In genomic region chr7:69932034-69932628, GRCh38 we compare ENCODE assay signal across 8 cellular contexts.
DNase-seq lines count a peak whose midpoint lies in the region; ATAC-seq and TF ChIP-seq lines count a peak whose summit lies in the region.

No MANE protein-coding gene starts in this region.

- CTCF ChIA-PET in activated CD4-positive, alpha-beta T cell treated with anti-CD3 and anti-CD28 coated beads, Interleukin-2, amount 10 ng/mL, durations not matched to agents 7 days and 5 days (lab: Charles Lee) = no interaction called here

- H3K9me3 ChIP-seq in MM.1S (replicated peaks; ENCODE audit: insufficient read depth, low read length) (no peaks in the 10 kb centered on the region), suprapubic skin (no peaks in the 10 kb centered on the region)

- H3K4me3 Mint-ChIP-seq in activated naive CD8-positive, alpha-beta T cell treated with anti-CD3 and anti-CD28 coated beads for 36 hours = no peak overlapping the region
- H3K4me3 Mint-ChIP-seq in activated CD4-positive, alpha-beta T cell treated with anti-CD3 and anti-CD28 coated beads, Interleukin-2, amount 10 ng/mL, durations not matched to agents 7 days and 5 days = no peak overlapping the region

- in situ Hi-C loops in Caki2 (cut with HindIII; ENCODE audit: low pct_unique_long_range_greater_than_20kb, low sequenced_read_pairs) = no loop called here

- no peak overlapping the region for H3K4me2 ChIP-seq in MM.1S (ENCODE audit: low read depth, low read length)

- H3K36me3 Mint-ChIP-seq in activated naive CD8-positive, alpha-beta T cell treated with anti-CD3 and anti-CD28 coated beads for 36 hours = no peaks in the 10 kb centered on the region
- no peaks in the 10 kb centered on the region for H3K36me3 Mint-ChIP-seq in activated CD4-positive, alpha-beta T cell treated with anti-CD3 and anti-CD28 coated beads, Interleukin-2, amount 10 ng/mL, durations not matched to agents 7 days and 5 days (ENCODE audit: low read depth)

- H3F3A ChIP-seq in MM.1S (ENCODE audit: insufficient read depth, low read length) = no peaks in the 10 kb centered on the region

- no peaks in the 10 kb centered on the region for H3K79me2 ChIP-seq in MM.1S (ENCODE audit: low read length)

- TF ChIP-seq EP300 in suprapubic skin (IDR thresholded peaks at IDR 0.05) = no peak

- no peaks in the 10 kb centered on the region for H3K27me3 Mint-ChIP-seq in activated naive CD8-positive, alpha-beta T cell treated with anti-CD3 and anti-CD28 coated beads for 36 hours
- no peaks in the 10 kb centered on the region for H3K27me3 Mint-ChIP-seq in activated CD4-positive, alpha-beta T cell treated with anti-CD3 and anti-CD28 coated beads, Interleukin-2, amount 10 ng/mL, durations not matched to agents 7 days and 5 days

- H3K27ac Mint-ChIP-seq in activated naive CD8-positive, alpha-beta T cell treated with anti-CD3 and anti-CD28 coated beads for 36 hours = no peak overlapping the region
- H3K27ac Mint-ChIP-seq in activated CD4-positive, alpha-beta T cell treated with anti-CD3 and anti-CD28 coated beads, Interleukin-2, amount 10 ng/mL, durations not matched to agents 7 days and 5 days = no peak overlapping the region

- no peak for TF ChIP-seq POLR2A in suprapubic skin (IDR thresholded peaks at IDR 0.05)

- H3K27me3 ChIP-seq in MM.1S (replicated peaks; ENCODE audit: insufficient read depth, low read length) (no peaks in the 10 kb centered on the region), suprapubic skin (no peaks in the 10 kb centered on the region)

- no peak overlapping the region for H3K4me3 ChIP-seq in MM.1S (ENCODE audit: low read length)
- no peak overlapping the region for H3K4me3 ChIP-seq in suprapubic skin

- no peaks in the 10 kb centered on the region for H3K9me3 Mint-ChIP-seq in activated naive CD8-positive, alpha-beta T cell treated with anti-CD3 and anti-CD28 coated beads for 36 hours
- peaks cover 2% of the 10 kb centered on the region for H3K9me3 Mint-ChIP-seq in activated CD4-positive, alpha-beta T cell treated with anti-CD3 and anti-CD28 coated beads, Interleukin-2, amount 10 ng/mL, durations not matched to agents 7 days and 5 days

- TF ChIP-seq CTCF in MM.1S (IDR thresholded peaks at IDR 0.05; ENCODE audit: low read length) (peak; percentile 36), suprapubic skin (IDR thresholded peaks at IDR 0.05) (peak; percentile 45 to 50)

- H3K9me2 ChIP-seq in MM.1S (replicated peaks; ENCODE audit: insufficient read depth, low read length) = no peaks in the 10 kb centered on the region

- DNase-seq in Caki2 (ENCODE audit: low read depth) (peak; percentile 21), MM.1S (no peak), SW480 (ENCODE audit: low spot score) (peak; percentile 53), iPS DF 4.7 (ENCODE audit: extremely low read depth, low spot score) (peak; percentile 7), suprapubic skin (ENCODE audit: low spot score in 2 of 2) (no peak)
- DNase-seq in activated naive CD8-positive, alpha-beta T cell treated with anti-CD3 and anti-CD28 coated beads for 36 hours = no peak
- DNase-seq in activated CD4-positive, alpha-beta T cell treated with anti-CD3 and anti-CD28 coated beads, Interleukin-2, amount 10 ng/mL, durations not matched to agents 7 days and 5 days = no peak

- H3K4me1 ChIP-seq in MM.1S (ENCODE audit: low read length) (no peaks in the 10 kb centered on the region), suprapubic skin (no peaks in the 10 kb centered on the region)

- no peaks in the 10 kb centered on the region for H4K20me1 ChIP-seq in MM.1S (ENCODE audit: insufficient read depth, low read length)

- H3K36me3 ChIP-seq in MM.1S (replicated peaks; ENCODE audit: insufficient read depth, low read length) (no peaks in the 10 kb centered on the region), suprapubic skin (no peaks in the 10 kb centered on the region)

- ATAC-seq in HG03280 (IDR thresholded peaks at IDR 0.05; ENCODE audit: unreplicated experiment) = no peak

- 79% methylated on average over 2 of the region's 2 CpGs for WGBS in suprapubic skin

- H3K27ac ChIP-seq in MM.1S (ENCODE audit: low read length) (no peak overlapping the region), suprapubic skin (no peak overlapping the region)

- no peak overlapping the region for H2AFZ ChIP-seq in MM.1S (ENCODE audit: low read length)

- H3K4me1 Mint-ChIP-seq in activated naive CD8-positive, alpha-beta T cell treated with anti-CD3 and anti-CD28 coated beads for 36 hours = no peaks in the 10 kb centered on the region
- H3K4me1 Mint-ChIP-seq in activated CD4-positive, alpha-beta T cell treated with anti-CD3 and anti-CD28 coated beads, Interleukin-2, amount 10 ng/mL, durations not matched to agents 7 days and 5 days = no peaks in the 10 kb centered on the region

- no peak overlapping the region for H3K9ac ChIP-seq in MM.1S (ENCODE audit: low read length)

- POLR2A ChIA-PET in activated CD4-positive, alpha-beta T cell treated with anti-CD3 and anti-CD28 coated beads, Interleukin-2, amount 10 ng/mL, durations not matched to agents 7 days and 5 days (lab: Charles Lee) = no interaction called here

Comparison
In these comparisons a context has a peak if more than half of its experiments do, and no peak if none do; other contexts are left out.
1. DNase-seq: peak in Caki2 (single experiment), SW480 (single experiment) and iPS DF 4.7 (single experiment); none in MM.1S (single experiment), suprapubic skin (0 of 2), activated naive CD8-positive, alpha-beta T cell treated with anti-CD3 and anti-CD28 coated beads for 36 hours (single experiment) and activated CD4-positive, alpha-beta T cell treated with anti-CD3 and anti-CD28 coated beads, Interleukin-2, amount 10 ng/mL, durations not matched to agents 7 days and 5 days (single experiment).